In the genomic region with DNA sequence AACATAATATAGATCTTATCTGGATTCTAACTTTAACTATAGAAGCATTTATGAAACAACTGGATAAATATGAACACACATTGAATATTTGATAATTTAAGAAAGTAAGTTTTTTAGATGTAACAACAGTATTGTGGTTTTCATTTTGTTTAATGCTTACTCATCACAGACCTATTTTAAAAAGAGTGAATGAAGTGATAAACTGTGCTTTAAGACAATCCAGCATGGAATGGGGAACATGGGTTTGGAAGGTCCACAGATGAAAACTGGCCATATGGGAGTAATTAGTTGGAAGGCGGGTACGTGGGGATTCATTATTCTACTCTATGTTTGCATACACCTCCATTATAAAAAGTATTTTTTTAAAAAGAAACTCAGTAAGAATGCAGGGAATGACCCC, we compare ENCODE assay signal across 1 cellular context.
TF ChIP-seq lines count a peak whose summit lies in the region.

No MANE protein-coding gene starts in this region.

TF ChIP-seq in IMR-90, 13 proteins besides CTCF, POLR2A, EP300 and RAD21 (continued from another document):
- TF ChIP-seq SMC3 (IDR thresholded peaks at IDR 0.05; ENCODE audit: low read depth, low read length) (no peak), CEBPB (IDR thresholded peaks at IDR 0.05; ENCODE audit: low read depth, low read length) (no peak), CHD1 (IDR thresholded peaks at IDR 0.05; ENCODE audit: low read depth, low read length) (no peak)
- TF ChIP-seq, protein P1, sequence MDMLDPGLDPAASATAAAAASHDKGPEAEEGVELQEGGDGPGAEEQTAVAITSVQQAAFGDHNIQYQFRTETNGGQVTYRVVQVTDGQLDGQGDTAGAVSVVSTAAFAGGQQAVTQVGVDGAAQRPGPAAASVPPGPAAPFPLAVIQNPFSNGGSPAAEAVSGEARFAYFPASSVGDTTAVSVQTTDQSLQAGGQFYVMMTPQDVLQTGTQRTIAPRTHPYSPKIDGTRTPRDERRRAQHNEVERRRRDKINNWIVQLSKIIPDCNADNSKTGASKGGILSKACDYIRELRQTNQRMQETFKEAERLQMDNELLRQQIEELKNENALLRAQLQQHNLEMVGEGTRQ (IDR thresholded peaks at IDR 0.05; ENCODE audit: low read depth, low read length), result no peak
